Comparison of ENCODE assay signal across 26 cellular contexts in genomic region chr1:117308406-117308916, GRCh38. TPM values are rescaled to one million over a fixed set of nuclear protein-coding genes. Genes with fewer than 3 reads are reported as not detected.
DNase-seq lines count a peak whose midpoint lies in the region; ATAC-seq, FAIRE-seq and TF ChIP-seq lines count a peak whose summit lies in the region.
"Had no signal": no experiment of that assay in that cellular context is flagged by ENCODE, and none has a peak within 500 bp of the region (broad histone marks: within the 10 kb centered on the region; RNA-seq: fewer than 3 reads in every experiment).

No MANE protein-coding gene starts in this region.

- H2BK15ac ChIP-seq in H1 (ENCODE audit: low read length), result no peak overlapping the region

- TF ChIP-seq POLR2A in HepG2 (IDR thresholded peaks at IDR 0.05; ENCODE audit: insufficient read depth in 1 of 2, low read depth in 2 of 2, low read length in 2 of 2) (no peak), right lobe of liver (IDR thresholded peaks at IDR 0.05) (no peak), H1 (IDR thresholded peaks at IDR 0.05; ENCODE audit: control extremely low read depth in 1 of 2, low read depth in 2 of 2, low read length in 2 of 2) (no peak)

- no peak overlapping the region for H2AK5ac ChIP-seq in H1 (ENCODE audit: low read depth, low read length)

- no peak overlapping the region for H3K23ac ChIP-seq in H1 (ENCODE audit: insufficient read length)

- DNase-seq in activated T-cell treated with anti-CD3 and anti-CD28 coated beads, Interleukin-2, amount 50 U/mL, for 4 hours, result no peak
- DNase-seq in activated T-cell treated with anti-CD3 and anti-CD28 coated beads for 4 hours (no peak), HepG2 (ENCODE audit: low spot score) (no peak), right lobe of liver (no peak), H1 (ENCODE audit: low read depth in 1 of 2, low spot score in 2 of 2) (no peak), NCI-H2107 treated with DMSO at 0.1 percent for 48 hours (lab: John Stamatoyannopoulos, UW; ENCODE audit: unreplicated experiment) (no peak)
- no peak for DNase-seq in stimulated activated effector memory CD8-positive, alpha-beta T cell treated with anti-CD3 and anti-CD28 coated beads, Interleukin-12 subunit alpha, Interleukin-12 subunit beta, amount 100 ng/mL, for 72 hours (ENCODE audit: low spot score in 2 of 2)
- DNase-seq: 8988T; ACHN; AML-193; BE2C; Calu3; CD4-positive, alpha-beta memory T cell; COR-L47; DMS53; DMS79 treated with DMSO at 0.1 percent for 48 hours; GF-D8; GOT3; H7; HCEC 1CT had no signal

- in situ Hi-C loops in HepG2 (cut with HindIII; ENCODE audit: extremely low pct_ligation_motif_present, low pct_unique_long_range_greater_than_20kb), result no loop called here

- no peak overlapping the region for H3K4me3 Mint-ChIP-seq in activated T-cell treated with anti-CD3 and anti-CD28 coated beads, Interleukin-2, amount 50 U/mL, for 4 hours
- H3K4me3 Mint-ChIP-seq in stimulated activated effector memory CD8-positive, alpha-beta T cell treated with anti-CD3 and anti-CD28 coated beads, Interleukin-12 subunit alpha, Interleukin-12 subunit beta, amount 100 ng/mL, for 72 hours, result no peak overlapping the region
- H3K4me3 Mint-ChIP-seq: CD14-positive monocyte; CD4-positive, alpha-beta memory T cell had no signal

- no peak overlapping the region for H4K91ac ChIP-seq in H1 (replicated peaks; ENCODE audit: insufficient read length, low read length)

- no peak overlapping the region for H2BK120ac ChIP-seq in H1 (replicated peaks; ENCODE audit: low read depth, low read length)

- no peak for FAIRE-seq in HepG2 (lab: Jason Lieb, UNC)
- no peak for FAIRE-seq in H1 (lab: Jason Lieb, UNC)
- FAIRE-seq: A549, GM12891, GM18507 had no signal

- H3K27ac ChIP-seq in HepG2 (ENCODE audit: extremely low read length, insufficient read depth, low read length), result no peak overlapping the region
- no peak overlapping the region for H3K27ac ChIP-seq in right lobe of liver
- H3K27ac ChIP-seq in H1 (ENCODE audit: low read depth, low read length), result no peak overlapping the region
- H3K27ac ChIP-seq: A549; BLaER1 treated with 17β-estradiol and CSF1 and Interleukin-3, amounts not matched to agents 10 nM and 100 nM had no signal

- H3K4me2 ChIP-seq in HepG2 (ENCODE audit: low read depth, low read length) (no peak overlapping the region), H1 (ENCODE audit: insufficient read depth in 1 of 2, low read depth in 2 of 2, low read length in 2 of 2) (no peak overlapping the region)
- H3K4me2 ChIP-seq: A549; BLaER1 treated with 17β-estradiol and CSF1 and Interleukin-3, amounts not matched to agents 10 nM and 100 nM had no signal

- intact Hi-C loops in HepG2 (cut with micrococcal nuclease; ENCODE audit: unreplicated experiment), result no loop called here
- intact Hi-C loops in right lobe of liver (cut with DNase I), result no loop called here

- no peak overlapping the region for H2BK20ac ChIP-seq in H1 (ENCODE audit: low read length)

- no TSS peak for BruUV-seq in HepG2 (replicated peaks; lab: Mats Ljungman, UMichigan)

- H3K4me1 ChIP-seq in HepG2 (ENCODE audit: insufficient read depth, low read length) (no peaks in the 10 kb centered on the region), right lobe of liver (no peaks in the 10 kb centered on the region), H1 (replicated peaks in 1 of 4; ENCODE audit: control insufficient read depth in 3 of 4, insufficient read depth in 4 of 4, low read length in 3 of 4) (no peaks in the 10 kb centered on the region)
- H3K4me1 ChIP-seq: A549; BE2C; BLaER1 treated with 17β-estradiol and CSF1 and Interleukin-3, amounts not matched to agents 10 nM and 100 nM had no signal

- H3K27me3 Mint-ChIP-seq in activated T-cell treated with anti-CD3 and anti-CD28 coated beads, Interleukin-2, amount 50 U/mL, for 4 hours (ENCODE audit: low read depth), result no peaks in the 10 kb centered on the region

- H4K8ac ChIP-seq in H1 (ENCODE audit: extremely low read depth, insufficient read depth, low read length), result no peak overlapping the region

- no peaks in the 10 kb centered on the region for H3K9me3 Mint-ChIP-seq in activated T-cell treated with anti-CD3 and anti-CD28 coated beads, Interleukin-2, amount 50 U/mL, for 4 hours
- no peaks in the 10 kb centered on the region for H3K9me3 Mint-ChIP-seq in stimulated activated effector memory CD8-positive, alpha-beta T cell treated with anti-CD3 and anti-CD28 coated beads, Interleukin-12 subunit alpha, Interleukin-12 subunit beta, amount 100 ng/mL, for 72 hours
- H3K9me3 Mint-ChIP-seq: CD4-positive, alpha-beta memory T cell had no signal

- H3K27ac Mint-ChIP-seq in stimulated activated effector memory CD8-positive, alpha-beta T cell treated with anti-CD3 and anti-CD28 coated beads, Interleukin-12 subunit alpha, Interleukin-12 subunit beta, amount 100 ng/mL, for 72 hours, result no peak overlapping the region

- TF ChIP-seq EP300 in HepG2 (IDR thresholded peaks at IDR 0.05; ENCODE audit: low read depth in 2 of 2, low read length in 2 of 2) (no peak), HepG2 (CRISPR knock-in tag; IDR thresholded peaks at IDR 0.05; ENCODE audit: borderline replicate concordance) (no peak), H1 (IDR thresholded peaks at IDR 0.05; ENCODE audit: borderline replicate concordance in 1 of 2, low read depth in 2 of 2, low read length in 2 of 2) (no peak)

- H3K4me3 ChIP-seq in HepG2 (replicated peaks in 1 of 3; ENCODE audit: insufficient read depth in 1 of 3, low read depth in 2 of 3, low read length in 3 of 3) (no peak overlapping the region), right lobe of liver (no peak overlapping the region), H1 (ENCODE audit: extremely low read depth in 1 of 4, insufficient read depth in 2 of 4, low read depth in 3 of 4, low read length in 4 of 4) (no peak overlapping the region)
- H3K4me3 ChIP-seq: A549; BLaER1 treated with 17β-estradiol and CSF1 and Interleukin-3, amounts not matched to agents 10 nM and 100 nM had no signal

- H3K9ac ChIP-seq in HepG2 (ENCODE audit: insufficient read depth, low read depth, low read length), result no peak overlapping the region
- H3K9ac ChIP-seq in H1 (replicated peaks in 1 of 4; ENCODE audit: extremely low read depth in 1 of 4, low read depth in 3 of 4, low read length in 3 of 4), result no peak overlapping the region
- H3K9ac ChIP-seq: BLaER1 treated with 17β-estradiol and CSF1 and Interleukin-3, amounts not matched to agents 10 nM and 100 nM had no signal

- H3K23me2 ChIP-seq in H1 (ENCODE audit: low read depth, low read length), result no peaks in the 10 kb centered on the region

- H2BK5ac ChIP-seq in H1 (ENCODE audit: low read depth, low read length), result no peak overlapping the region

- TF ChIP-seq CTCF in HepG2 (CRISPR knock-in tag; IDR thresholded peaks at IDR 0.05) (no peak), right lobe of liver (IDR thresholded peaks at IDR 0.05) (no peak), H1 (IDR thresholded peaks at IDR 0.05; ENCODE audit: control extremely low read depth in 1 of 3, insufficient read depth in 1 of 3, low read depth in 1 of 3, low read length in 3 of 3) (no peak)

- peak; percentile 23 to 28 for ATAC-seq in activated T-cell treated with anti-CD3 and anti-CD28 coated beads, Interleukin-2, amount 50 U/mL, for 4 hours
- no peak for ATAC-seq in HepG2
- no peak for ATAC-seq in right lobe of liver
- peak; percentile 82 for ATAC-seq in stimulated activated effector memory CD8-positive, alpha-beta T cell treated with anti-CD3 and anti-CD28 coated beads, Interleukin-12 subunit alpha, Interleukin-12 subunit beta, amount 100 ng/mL, for 72 hours
- no peak for ATAC-seq in GM21723 (IDR thresholded peaks at IDR 0.05; ENCODE audit: unreplicated experiment)
- ATAC-seq: A549 had no signal

- no peak overlapping the region for H3K56ac ChIP-seq in H1 (replicated peaks; ENCODE audit: insufficient read length, low read depth, low read length)

- H3K27me3 ChIP-seq in HepG2 (ENCODE audit: control insufficient read depth in 1 of 2, insufficient read depth in 2 of 2, low read length in 2 of 2) (no peaks in the 10 kb centered on the region; a peak in 1 of 5 replicates), right lobe of liver (no peaks in the 10 kb centered on the region), H1 (replicated peaks in 1 of 4; ENCODE audit: control insufficient read depth in 3 of 4, extremely low read depth in 1 of 4, insufficient read depth in 3 of 4, low read length in 3 of 4) (no peaks in the 10 kb centered on the region)
- H3K27me3 ChIP-seq: BE2C; BLaER1 treated with 17β-estradiol and CSF1 and Interleukin-3, amounts not matched to agents 10 nM and 100 nM had no signal

- TF ChIP-seq RAD21 in HepG2 (CRISPR knock-in tag; IDR thresholded peaks at IDR 0.05) (no peak), H1 (IDR thresholded peaks at IDR 0.05 in 1 of 2, conservative IDR thresholded peaks at IDR 0.05 in 1 of 2; ENCODE audit: low read depth in 2 of 2, low read length in 2 of 2) (no peak)

- H4K20me1 ChIP-seq in HepG2 (ENCODE audit: insufficient read depth, low read length), result no peaks in the 10 kb centered on the region
- H4K20me1 ChIP-seq in H1 (replicated peaks in 1 of 2; ENCODE audit: control insufficient read depth in 1 of 2, insufficient read depth in 2 of 2, low read length in 2 of 2), result no peaks in the 10 kb centered on the region
- H4K20me1 ChIP-seq: BLaER1 treated with 17β-estradiol and CSF1 and Interleukin-3, amounts not matched to agents 10 nM and 100 nM had no signal

- no peak overlapping the region for H2BK12ac ChIP-seq in H1 (ENCODE audit: low read depth, low read length)

- no peak overlapping the region for H3K4ac ChIP-seq in H1 (replicated peaks; ENCODE audit: insufficient read length, low read depth, low read length)

- no peaks in the 10 kb centered on the region for H3K79me1 ChIP-seq in H1 (ENCODE audit: low read depth, low read length)

- H3K9me3 ChIP-seq in HepG2 (ENCODE audit: low read length) (no peaks in the 10 kb centered on the region), right lobe of liver (no peaks in the 10 kb centered on the region), H1 (ENCODE audit: insufficient read depth in 2 of 2, low read depth in 1 of 2, low read length in 1 of 2) (no peaks in the 10 kb centered on the region)
- H3K9me3 ChIP-seq: A549; BE2C; BLaER1 treated with 17β-estradiol and CSF1 and Interleukin-3, amounts not matched to agents 10 nM and 100 nM had no signal

- H3K79me2 ChIP-seq in HepG2 (ENCODE audit: insufficient read depth, low read length) (no peaks in the 10 kb centered on the region), H1 (ENCODE audit: control insufficient read depth in 1 of 2, insufficient read depth in 2 of 2, low read length in 2 of 2) (no peaks in the 10 kb centered on the region)

- CTCF ChIA-PET in HepG2 (lab: Yijun Ruan, JAX; ENCODE audit: low intra/inter-chr PET ratio, low total read pairs) (no interaction called here), H1 (lab: Charles Lee; ENCODE audit: partially characterized antibody) (interaction anchor here (0.6 to 1.3 kb wide), 3 partner anchors 23 to 229 kb away, joined by 3 to 4 read pairs (median 3); no protein-coding TSS in a partner anchor)

- H2AFZ ChIP-seq in HepG2 (ENCODE audit: low read length) (no peak overlapping the region), H1 (ENCODE audit: low read length) (0 out of 2 replicates have a peak overlapping the region, but pooled peaks have one; percentile 31)

- 0% methylated on average over 2 of the region's 2 CpGs for WGBS in HepG2 (ENCODE audit: low lambda C conversion rate)
- WGBS in right lobe of liver (ENCODE audit: insufficient coverage, low coverage, low lambda C conversion rate, missing lambda C conversion rate), result 33% methylated on average over 2 of the region's 2 CpGs
- WGBS in H1 (ENCODE audit: extremely low coverage in 1 of 2, insufficient coverage in 1 of 2, insufficient read length in 1 of 2, insufficient replicate concordance in 2 of 2, low coverage in 1 of 2, low lambda C conversion rate in 2 of 2, missing lambda C conversion rate in 1 of 2), 2 experiments, result 79% methylated on average over 2 of the region's 2 CpGs; no CpG with 5 or more reads in 1 of the 2 experiments

- POLR2A ChIA-PET in HepG2 (lab: Yijun Ruan, JAX), result no interaction called here
- POLR2A ChIA-PET in H1 (lab: Charles Lee; ENCODE audit: partially characterized antibody), result no interaction called here

- no peak overlapping the region for H4K5ac ChIP-seq in H1 (ENCODE audit: insufficient read length, low read depth, low read length)

- no peak overlapping the region for H3K14ac ChIP-seq in H1 (ENCODE audit: insufficient read length)

- H3K18ac ChIP-seq in H1 (ENCODE audit: extremely low read depth, low read length), result no peak overlapping the region

- H3K36me3 ChIP-seq in HepG2 (replicated peaks in 1 of 2; ENCODE audit: control insufficient read depth in 1 of 2, insufficient read depth in 2 of 2, low read length in 2 of 2) (no peaks in the 10 kb centered on the region), right lobe of liver (no peaks in the 10 kb centered on the region), H1 (ENCODE audit: control insufficient read depth in 2 of 4, insufficient read depth in 4 of 4, low read length in 3 of 4) (no peaks in the 10 kb centered on the region)
- H3K36me3 ChIP-seq: BE2C; BLaER1 treated with 17β-estradiol and CSF1 and Interleukin-3, amounts not matched to agents 10 nM and 100 nM had no signal

- H3K36me3 Mint-ChIP-seq in activated T-cell treated with anti-CD3 and anti-CD28 coated beads, Interleukin-2, amount 50 U/mL, for 4 hours (ENCODE audit: insufficient read depth), result no peaks in the 10 kb centered on the region
- H3K36me3 Mint-ChIP-seq in stimulated activated effector memory CD8-positive, alpha-beta T cell treated with anti-CD3 and anti-CD28 coated beads, Interleukin-12 subunit alpha, Interleukin-12 subunit beta, amount 100 ng/mL, for 72 hours, result no peaks in the 10 kb centered on the region
- H3K36me3 Mint-ChIP-seq: CD14-positive monocyte; CD4-positive, alpha-beta memory T cell had no signal

- H3K4me1 Mint-ChIP-seq in activated T-cell treated with anti-CD3 and anti-CD28 coated beads, Interleukin-2, amount 50 U/mL, for 4 hours (ENCODE audit: low read depth), result no peaks in the 10 kb centered on the region
- H3K4me1 Mint-ChIP-seq in stimulated activated effector memory CD8-positive, alpha-beta T cell treated with anti-CD3 and anti-CD28 coated beads, Interleukin-12 subunit alpha, Interleukin-12 subunit beta, amount 100 ng/mL, for 72 hours, result peaks cover 6% of the 10 kb centered on the region
- H3K4me1 Mint-ChIP-seq: CD14-positive monocyte had no signal

RNA-seq across cellular contexts. Expression of gene MAN1A2, which starts 58.8 kb away (rescaled TPM):
- total RNA-seq in activated T-cell treated with anti-CD3 and anti-CD28 coated beads, Interleukin-2, amount 50 U/mL, for 4 hours, result 10 to 100 TPM; 18.0 to 20.2 (median 18.1) TPM
- total RNA-seq in HepG2 (2016; rRNA removed; fragmentation: Illumina TruSeq; extraction: Trizol) (19.9 and 20.4 TPM in 2 replicates), right lobe of liver (10 to 100 TPM; 24.6 to 39.2 (median 31.2) TPM)
- total RNA-seq in HepG2 (2016; cell fraction: cytosol; rRNA removed; fragmentation: Illumina TruSeq; extraction: Trizol; ENCODE audit: low read depth), result 70.9 and 83.5 TPM in 2 replicates
- total RNA-seq in HepG2 (2016; cell fraction: insoluble cytoplasmic fraction; rRNA removed; fragmentation: Illumina TruSeq; extraction: Trizol), result 20.4 and 21.4 TPM in 2 replicates
- 19.7 and 24.0 TPM in 2 replicates for total RNA-seq in HepG2 (2016; cell fraction: membrane; rRNA removed; fragmentation: Illumina TruSeq; extraction: Trizol)
- 29.0 and 31.6 TPM in 2 replicates for total RNA-seq in HepG2 (2016; cell fraction: nucleus; rRNA removed; fragmentation: Illumina TruSeq; extraction: Trizol)
- polyA plus RNA-seq in HepG2 (2011; rRNA removed) (5.9 and 8.0 TPM in 2 replicates), H1 (2011; rRNA removed) (5.2 and 5.5 TPM in 2 replicates)
- polyA plus RNA-seq in HepG2 (2011; cell fraction: cytosol; rRNA removed), result 4.1 and 7.5 TPM in 2 replicates
- 4.1 and 5.5 TPM in 2 replicates for polyA plus RNA-seq in HepG2 (2011; cell fraction: nucleus; rRNA removed)
- polyA plus RNA-seq in HepG2 (2012), result 10.6 and 11.8 TPM in 2 replicates
- 0.53 and 0.55 TPM in 2 replicates for polyA plus RNA-seq in HepG2 (2016; cell fraction: cytosol; fragmentation: Illumina TruSeq; extraction: Trizol; ENCODE audit: low read depth)
- 9.5 and 11.9 TPM in 2 replicates for polyA plus RNA-seq in HepG2 (2016; cell fraction: insoluble cytoplasmic fraction; fragmentation: Illumina TruSeq; extraction: Trizol; ENCODE audit: low read depth)
- polyA plus RNA-seq in HepG2 (2016; cell fraction: membrane; fragmentation: Illumina TruSeq; extraction: Trizol; ENCODE audit: low read depth), result 2.1 and 2.2 TPM in 2 replicates
- polyA plus RNA-seq in HepG2 (2016; cell fraction: nucleus; fragmentation: Illumina TruSeq; extraction: Trizol; ENCODE audit: insufficient read depth, low read depth), result 13.4 and 14.6 TPM in 2 replicates
- polyA minus RNA-seq in HepG2 (2011; rRNA and poly(A)+ RNA removed; ENCODE audit: low replicate concordance), result 15.3 and 28.3 TPM in 2 replicates
- polyA minus RNA-seq in HepG2 (2011; cell fraction: cytosol; rRNA and poly(A)+ RNA removed), result 11.2 and 12.8 TPM in 2 replicates
- polyA minus RNA-seq in HepG2 (2011; cell fraction: nucleus; rRNA and poly(A)+ RNA removed), result 43.8 and 47.1 TPM in 2 replicates
- 18.8 and 19.1 TPM in 2 replicates for total RNA-seq in H1 (2021; fragmentation: NEBNext Ultra II Directional; extraction: Animal tissue kit (Norgen Biotek cat#: 25700))
- 4.7 TPM for polyA plus RNA-seq in H1 (2011; cell fraction: cytosol; rRNA removed)
- polyA plus RNA-seq in H1 (2011; cell fraction: nucleus; rRNA removed), result 4.1 TPM
- 3.9 to 11.4 TPM (median 8.4 TPM) in 4 replicates for polyA plus RNA-seq in H1 (2012, experiment 1 of 2)
- polyA plus RNA-seq in H1 (2012, experiment 2 of 2), result 0.50 TPM
- polyA plus RNA-seq in H1 (2013, experiment 1 of 2), result 13.0 TPM
- polyA plus RNA-seq in H1 (2013, experiment 2 of 2), result 13.1 TPM
- 18.3 and 21.1 TPM in 2 replicates for polyA minus RNA-seq in H1 (2011; rRNA and poly(A)+ RNA removed)
- 10.4 TPM for polyA minus RNA-seq in H1 (2011; cell fraction: cytosol; rRNA and poly(A)+ RNA removed)
- 29.8 TPM for polyA minus RNA-seq in H1 (2011; cell fraction: nucleus; rRNA and poly(A)+ RNA removed)

Comparison
In these comparisons a context has a peak if more than half of its experiments do, and no peak if none do; other contexts are left out.
1. ATAC-seq: peak in activated T-cell treated with anti-CD3 and anti-CD28 coated beads, Interleukin-2, amount 50 U/mL, for 4 hours (2 of 2) and stimulated activated effector memory CD8-positive, alpha-beta T cell treated with anti-CD3 and anti-CD28 coated beads, Interleukin-12 subunit alpha, Interleukin-12 subunit beta, amount 100 ng/mL, for 72 hours (single experiment); none in HepG2 (single experiment), right lobe of liver (0 of 4) and GM21723 (single experiment).